ENCODE assay signal across 18 cellular contexts in genomic region chr9:28215921-28216320, GRCh38.
DNase-seq lines count a peak whose midpoint lies in the region; TF ChIP-seq lines count a peak whose summit lies in the region.
"Had no signal": no experiment of that assay in that cellular context is flagged by ENCODE, and none has a peak within 500 bp of the region (broad histone marks: within the 10 kb centered on the region; RNA-seq: fewer than 3 reads in every experiment).

No MANE protein-coding gene starts in this region.

- H3K27me3 ChIP-seq in neural cell (ENCODE audit: insufficient read depth, low read depth, low read length) (no peaks in the 10 kb centered on the region), MM.1S (replicated peaks; ENCODE audit: insufficient read depth, low read length) (no peaks in the 10 kb centered on the region)

- H3K79me2 ChIP-seq in neural cell (replicated peaks; ENCODE audit: insufficient read depth, low read length) (no peaks in the 10 kb centered on the region), MM.1S (ENCODE audit: low read length) (no peaks in the 10 kb centered on the region)

- peak; percentile 83 to 88 for DNase-seq in NCI-H187 (lab: John Stamatoyannopoulos, UW)
- no peak for DNase-seq in NCI-H187 treated with DMSO at 0.1 percent for 48 hours (lab: John Stamatoyannopoulos, UW)
- DNase-seq in NCI-H69 (lab: John Stamatoyannopoulos, UW), result peak; percentile 47
- no peak for DNase-seq in MM.1S
- no peak for DNase-seq in central memory CD4-positive, alpha-beta T cell
- no peak for DNase-seq in NCI-H345 (lab: John Stamatoyannopoulos, UW)
- DNase-seq: C1 segment of cervical spinal cord; CD4-positive, alpha-beta memory T cell; COR-L47; DND-41; HCEC 1CT; MV-4-11; NCI-H1694 treated with DMSO at 0.1 percent for 48 hours; NCI-H524; T-helper 1 cell had no signal

- H3K4me3 ChIP-seq in HEK293 (ENCODE audit: low read depth, low read length) (no peak overlapping the region), neural cell (ENCODE audit: low read length) (no peak overlapping the region), MM.1S (ENCODE audit: low read length) (no peak overlapping the region)
- H3K4me3 ChIP-seq: A549 had no signal

- TF ChIP-seq RAD21 in neural cell (conservative IDR thresholded peaks at IDR 0.05), result no peak

- H3K9me2 ChIP-seq in neural cell (ENCODE audit: insufficient read depth, low read length), result no peaks in the 10 kb centered on the region
- H3K9me2 ChIP-seq in MM.1S (replicated peaks; ENCODE audit: insufficient read depth, low read length), result no peaks in the 10 kb centered on the region

- POLR2A ChIA-PET in HEK293 (lab: Yijun Ruan, JAX), result no interaction called here

- H3K4me1 ChIP-seq in HEK293 (ENCODE audit: control insufficient read depth, insufficient read depth, low read length), result no peaks in the 10 kb centered on the region
- H3K4me1 ChIP-seq in MM.1S (ENCODE audit: low read length), result peaks cover 23% of the 10 kb centered on the region

- CTCF ChIA-PET in HEK293 (lab: Yijun Ruan, JAX), result no interaction called here

- H2AFZ ChIP-seq in neural cell (ENCODE audit: low read depth, low read length) (no peak overlapping the region), MM.1S (ENCODE audit: low read length) (no peak overlapping the region)

- H3K4me2 ChIP-seq in neural cell (ENCODE audit: low read length), result no peak overlapping the region
- H3K4me2 ChIP-seq in MM.1S (ENCODE audit: low read depth, low read length), result no peak overlapping the region
- H3K4me2 ChIP-seq: A549 had no signal

- H4K20me1 ChIP-seq in neural cell (ENCODE audit: insufficient read depth) (no peaks in the 10 kb centered on the region), MM.1S (ENCODE audit: insufficient read depth, low read length) (no peaks in the 10 kb centered on the region)

- TF ChIP-seq EP300 in neural cell (conservative IDR thresholded peaks at IDR 0.05; ENCODE audit: poor library complexity, severe bottlenecking), result peak; percentile 66

- H3F3A ChIP-seq in neural cell (ENCODE audit: insufficient read depth, low read length, poor library complexity, severe bottlenecking), result no peaks in the 10 kb centered on the region
- H3F3A ChIP-seq in MM.1S (ENCODE audit: insufficient read depth, low read length), result peaks cover 5% of the 10 kb centered on the region; the same call in 1 of the 2 replicates

- no peak overlapping the region for H3K27ac ChIP-seq in HEK293 (ENCODE audit: extremely low read depth, low read depth, low read length)
- no peak overlapping the region for H3K27ac ChIP-seq in neural cell (ENCODE audit: low read length)
- H3K27ac ChIP-seq in MM.1S (ENCODE audit: low read length), result no peak overlapping the region
- H3K27ac ChIP-seq: A549 had no signal

- H3K36me3 ChIP-seq in HEK293 (ENCODE audit: control insufficient read depth in 2 of 2, insufficient read depth in 1 of 2, low read length in 2 of 2) (no peaks in the 10 kb centered on the region), neural cell (ENCODE audit: insufficient read depth, low read length) (no peaks in the 10 kb centered on the region), MM.1S (replicated peaks; ENCODE audit: insufficient read depth, low read length) (no peaks in the 10 kb centered on the region; the same call in 1 of the 2 replicates)

- H3K9me3 ChIP-seq in HEK293 (ENCODE audit: control insufficient read depth, insufficient read depth, low read depth, low read length) (no peaks in the 10 kb centered on the region), neural cell (ENCODE audit: low read length) (no peaks in the 10 kb centered on the region), MM.1S (replicated peaks; ENCODE audit: insufficient read depth, low read length) (no peaks in the 10 kb centered on the region)
- H3K9me3 ChIP-seq: A549 had no signal

- no peak overlapping the region for H3K9ac ChIP-seq in neural cell (ENCODE audit: low read length)
- no peak overlapping the region for H3K9ac ChIP-seq in MM.1S (ENCODE audit: low read length)

- TF ChIP-seq CTCF in HEK293 (tag by site-specific recombination; IDR thresholded peaks at IDR 0.05) (no peak), neural cell (IDR thresholded peaks at IDR 0.05; ENCODE audit: poor library complexity, severe bottlenecking) (no peak), MM.1S (IDR thresholded peaks at IDR 0.05; ENCODE audit: low read length) (no peak)

TF ChIP-seq in HEK293, 187 proteins besides CTCF, POLR2A, EP300 and RAD21:
- TF ChIP-seq ZNF843 (tag by site-specific recombination; IDR thresholded peaks at IDR 0.05), result no peak
- no peak for TF ChIP-seq BCL11A (tag by site-specific recombination; IDR thresholded peaks at IDR 0.05; ENCODE audit: low read depth)
- 0 out of 2 replicates have a peak, but pooled peaks have one; percentile 32 for TF ChIP-seq HOXD13 (CRISPR knock-in tag; IDR thresholded peaks at IDR 0.05; ENCODE audit: borderline replicate concordance)
- no peak for TF ChIP-seq GLIS1 (tag by site-specific recombination; IDR thresholded peaks at IDR 0.05)
- TF ChIP-seq ZNF791 (tag by site-specific recombination; IDR thresholded peaks at IDR 0.05), result no peak
- no peak for TF ChIP-seq ZNF426 (tag by site-specific recombination; IDR thresholded peaks at IDR 0.05)
- TF ChIP-seq SP3 (tag by site-specific recombination; IDR thresholded peaks at IDR 0.05), result no peak
- no peak for TF ChIP-seq ZNF423 (tag by site-specific recombination; IDR thresholded peaks at IDR 0.05)
- no peak for TF ChIP-seq SETDB1 (IDR thresholded peaks at IDR 0.05; ENCODE audit: insufficient read length, low read length)

TF ChIP-seq in neural cell, 6 proteins besides CTCF, POLR2A, EP300 and RAD21:
- peak; percentile 20 for TF ChIP-seq POLR2AphosphoS5 (IDR thresholded peaks at IDR 0.05)
- TF ChIP-seq MXI1 (conservative IDR thresholded peaks at IDR 0.05; ENCODE audit: poor library complexity, severe bottlenecking), result no peak
TF ChIP-seq in neural cell: peak in this region for 1.

Comparison
In these comparisons a context has a peak if more than half of its experiments do, and no peak if none do; other contexts are left out.
1. DNase-seq: peak in NCI-H187 (2 of 2) and NCI-H69 (single experiment); none in NCI-H187 treated with DMSO at 0.1 percent for 48 hours (single experiment), MM.1S (single experiment), central memory CD4-positive, alpha-beta T cell (single experiment) and NCI-H345 (single experiment).